In the genomic region with DNA sequence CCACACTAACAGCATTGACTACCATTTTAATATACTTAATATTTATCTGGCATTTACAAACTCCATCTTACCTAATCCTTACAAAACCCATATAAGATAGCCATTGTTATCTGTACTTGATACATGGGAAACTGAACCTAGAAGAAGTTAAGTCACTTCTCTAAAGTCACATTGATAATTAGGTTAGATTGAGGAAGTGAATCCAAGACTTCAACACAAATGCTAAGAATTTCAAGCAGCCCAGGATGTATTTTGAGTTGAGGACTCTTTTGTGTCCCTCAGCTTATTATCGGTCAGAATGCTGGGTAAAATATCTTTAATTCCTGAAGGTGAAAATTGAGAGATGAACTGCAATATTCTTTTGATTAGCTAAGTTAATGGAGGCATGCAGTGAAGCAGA, we compare ENCODE assay signal across 22 cellular contexts.
"Had no signal": no experiment of that assay in that cellular context is flagged by ENCODE, and none has a peak within 500 bp of the region (broad histone marks: within the 10 kb centered on the region; RNA-seq: fewer than 3 reads in every experiment).

No MANE protein-coding gene starts in this region.

- H3K9me3 ChIP-seq: breast epithelium, left lung, lower lobe of right lung, tibial nerve had no signal

- H3K27me3 ChIP-seq: breast epithelium, left lung, tibial nerve had no signal

- H3K27ac ChIP-seq: breast epithelium, epithelial cell of prostate, left lung, lower lobe of right lung, tibial nerve had no signal

- ATAC-seq: activated T-helper 17 cell treated with anti-CD3 and anti-CD28 coated beads, Interleukin-2, amount 50 U/mL, for 72 hours; left lung; lower lobe of right lung; natural killer cell treated with Interleukin-12 subunit alpha and Interleukin-12 subunit beta and Interleukin-15 and Interleukin-18, amount 100 ng/mL, for 72 hours; right cardiac atrium had no signal

- DNase-seq: activated CD4-positive, alpha-beta memory T cell treated with anti-CD3 and anti-CD28 coated beads for 36 hours; activated CD4-positive, alpha-beta T cell treated with anti-CD3 and anti-CD28 coated beads, Interleukin-2, amount 10 ng/mL, durations not matched to agents 24 days and 14 days; activated CD4-positive, CD25-positive, alpha-beta regulatory T cell treated with anti-CD3 and anti-CD28 coated beads, Interleukin-2, amount 50 U/mL, for 72 hours; activated CD8-positive, alpha-beta memory T cell treated with anti-CD3 and anti-CD28 coated beads, Interleukin-2, amount 50 U/mL, for 48 hours; activated gamma-delta T cell treated with Interleukin-2 at 50 U/mL for 16 hours; activated naive CD4-positive, alpha-beta T cell treated with anti-CD3 and anti-CD28 coated beads, Interleukin-2, amount 50 U/mL, for 16 hours; activated T-cell treated with anti-CD3 and anti-CD28 coated beads, Interleukin-2, amount 50 U/mL, for 24 hours; amygdala; central memory CD4-positive, alpha-beta T cell; effector CD4-positive, alpha-beta T cell; left lung; lower lobe of right lung; mesenchymal stem cell; posterior cingulate gyrus; right cardiac atrium; stimulated activated naive CD4-positive, alpha-beta T cell; T1000 had no signal

- H3K4me1 ChIP-seq: breast epithelium, left lung, lower lobe of right lung, tibial nerve had no signal

- H3K4me3 ChIP-seq: breast epithelium, left lung, lower lobe of right lung, tibial nerve had no signal

- H3K36me3 ChIP-seq: breast epithelium, left lung, lower lobe of right lung, tibial nerve had no signal
